8 cellular contexts compared by ENCODE assay signal in the genomic region with DNA sequence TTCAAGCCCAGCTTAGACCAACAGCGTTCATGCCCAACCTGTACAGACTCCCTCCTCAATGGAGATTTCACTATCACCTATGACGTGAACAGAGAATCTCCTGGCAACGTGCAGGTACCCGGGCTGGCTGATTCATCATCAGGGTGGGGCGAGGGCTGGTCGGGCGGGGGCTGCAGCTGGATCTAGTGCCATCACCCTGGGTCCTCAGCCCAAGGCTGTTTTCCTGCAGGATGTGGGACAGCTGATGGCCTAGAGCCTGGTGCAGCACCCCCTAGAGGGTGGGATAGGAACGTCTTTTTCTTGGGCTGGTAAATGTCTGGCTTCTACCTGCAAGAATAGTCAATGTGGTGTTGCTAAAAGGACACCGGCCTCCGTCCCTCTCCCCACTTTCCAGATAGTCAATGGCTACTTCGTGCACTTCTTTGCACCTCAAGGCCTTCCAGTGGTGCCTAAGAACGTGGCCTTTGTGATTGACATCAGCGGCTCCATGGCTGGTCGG. TPM values are rescaled to one million over a fixed set of nuclear protein-coding genes. Genes with fewer than 3 reads are reported as not detected.
A peak's percentile ranks its signal among the peaks of the same experiment; 100 is the strongest.
DNase-seq lines count a peak whose midpoint lies in the region; ATAC-seq and TF ChIP-seq lines count a peak whose summit lies in the region.

No MANE protein-coding gene starts in this region.

- peak; percentile 82 for TF ChIP-seq CTCF in 22Rv1 (IDR thresholded peaks at IDR 0.05)
- peak; percentile 64 for TF ChIP-seq CTCF in GM10266 (IDR thresholded peaks at IDR 0.05; ENCODE audit: control insufficient read depth, insufficient read depth, low read depth, missing control alignments)

- peak; percentile 68 for DNase-seq in GM10266 (ENCODE audit: extremely low spot score)
- DNase-seq in SK-MEL-5 (ENCODE audit: low read depth, low spot score): peak; percentile 63
- peak in 24 of 42 donors; percentile 4 to 46 (median 18) for DNase-seq in head of caudate nucleus
- DNase-seq in NCI-H345 treated with DMSO at 0.1 percent for 48 hours (lab: John Stamatoyannopoulos, UW; ENCODE audit: unreplicated experiment): no peak
- DNase-seq in foreskin melanocyte: no peak
- DNase-seq in activated naive CD4-positive, alpha-beta T cell treated with Interleukin-2 at 50 U/mL for 16 hours: no peak

- no peak overlapping the region for H3K27ac ChIP-seq in 22Rv1

- in situ Hi-C loops in SK-MEL-5 (cut with HindIII; ENCODE audit: low pct_unique_long_range_greater_than_20kb, low sequenced_read_pairs): no loop called here

- no peak for ATAC-seq in GM19035 (IDR thresholded peaks at IDR 0.05; ENCODE audit: unreplicated experiment)

- intact Hi-C loops in head of caudate nucleus (cut with DNase I): no loop called here

RNA-seq across cellular contexts. Expression of gene ITIH3, which starts 4.4 kb away (rescaled TPM):
- 0.26 TPM in 1 of 2 replicates, not detected in the other for total RNA-seq in SK-MEL-5 (2014; rRNA removed; shearing (Covaris generic))
- 0.04 and 0.36 TPM in 2 replicates for polyA plus RNA-seq in SK-MEL-5 (2015; cell fraction: cytosol; rRNA removed)
- not detected in 2 replicates for polyA plus RNA-seq in SK-MEL-5 (2015; cell fraction: nucleus; rRNA removed)

RNA-seq across cellular contexts. Expression of gene ITIH1, which starts 21.6 kb away (rescaled TPM):
- not detected in 2 replicates for total RNA-seq in SK-MEL-5 (2014; rRNA removed; shearing (Covaris generic))
- polyA plus RNA-seq in SK-MEL-5 (2015; cell fraction: cytosol; rRNA removed): not detected in 2 replicates
- not detected in 2 replicates for polyA plus RNA-seq in SK-MEL-5 (2015; cell fraction: nucleus; rRNA removed)

RNA-seq across cellular contexts. Expression of gene NEK4, which starts 28.3 kb away (rescaled TPM):
- total RNA-seq in SK-MEL-5 (2014; rRNA removed; shearing (Covaris generic)): 28.7 and 32.7 TPM in 2 replicates
- 15.3 and 26.6 TPM in 2 replicates for polyA plus RNA-seq in SK-MEL-5 (2015; cell fraction: cytosol; rRNA removed)
- 19.2 and 19.5 TPM in 2 replicates for polyA plus RNA-seq in SK-MEL-5 (2015; cell fraction: nucleus; rRNA removed)

RNA-seq across cellular contexts. Expression of gene ITIH4, which starts 31.4 kb away (rescaled TPM):
- total RNA-seq in SK-MEL-5 (2014; rRNA removed; shearing (Covaris generic)): 0.21 TPM in 1 of 2 replicates, not detected in the other
- polyA plus RNA-seq in SK-MEL-5 (2015; cell fraction: cytosol; rRNA removed): 0.04 and 0.15 TPM in 2 replicates
- 3.4 and 18.4 TPM in 2 replicates for polyA plus RNA-seq in SK-MEL-5 (2015; cell fraction: nucleus; rRNA removed)

RNA-seq across cellular contexts. Expression of gene MUSTN1, which starts 35.8 kb away (rescaled TPM):
- total RNA-seq in SK-MEL-5 (2014; rRNA removed; shearing (Covaris generic)): 0.43 TPM in 1 of 2 replicates, not detected in the other
- not detected in 2 replicates for polyA plus RNA-seq in SK-MEL-5 (2015; cell fraction: cytosol; rRNA removed)
- polyA plus RNA-seq in SK-MEL-5 (2015; cell fraction: nucleus; rRNA removed): 7.9 and 8.4 TPM in 2 replicates

Comparison
In these comparisons a context has a peak if more than half of its experiments do, and no peak if none do; other contexts are left out.
1. DNase-seq: peak in GM10266 (single experiment), SK-MEL-5 (single experiment) and head of caudate nucleus (24 of 42); none in NCI-H345 treated with DMSO at 0.1 percent for 48 hours (single experiment), foreskin melanocyte (single experiment) and activated naive CD4-positive, alpha-beta T cell treated with Interleukin-2 at 50 U/mL for 16 hours (single experiment).